23 cellular contexts compared by ENCODE assay signal in the genomic region with DNA sequence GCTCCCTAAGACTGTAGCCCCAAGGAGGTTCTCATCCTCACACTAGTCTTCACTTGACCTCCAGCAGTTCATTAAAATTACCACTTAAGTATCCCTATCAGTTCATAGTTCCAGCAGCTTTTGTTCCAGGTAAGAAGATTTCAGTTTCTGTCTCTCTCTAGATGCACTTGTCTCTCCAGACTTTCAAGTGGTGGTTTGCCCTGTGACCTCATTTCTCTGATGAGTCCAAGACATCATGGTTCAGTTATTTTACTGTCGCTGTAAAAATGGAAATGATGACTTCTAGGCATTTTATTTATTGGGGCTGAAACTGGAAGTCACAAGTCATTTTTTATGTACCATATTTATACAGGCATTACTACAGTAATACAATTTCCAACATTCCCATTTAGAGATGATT. TPM values are rescaled to one million over a fixed set of nuclear protein-coding genes. Genes with fewer than 3 reads are reported as not detected.
"Had no signal": no experiment of that assay in that cellular context is flagged by ENCODE, and none has a peak within 500 bp of the region (broad histone marks: within the 10 kb centered on the region; RNA-seq: fewer than 3 reads in every experiment).

No MANE protein-coding gene starts in this region.

- H3K4me2 ChIP-seq: PC-9 had no signal

- H3K9me3 Mint-ChIP-seq: activated B cell treated with CpG ODN at 0.5 μM for 24 hours; activated CD4-positive, alpha-beta T cell treated with anti-CD3 and anti-CD28 coated beads, Interleukin-2, amount 10 ng/mL, durations not matched to agents 24 days and 14 days; activated naive CD4-positive, alpha-beta T cell treated with anti-CD3 and anti-CD28 coated beads for 36 hours had no signal

- H3K4me3 Mint-ChIP-seq: activated B cell treated with CpG ODN at 0.5 μM for 24 hours; activated CD4-positive, alpha-beta T cell treated with anti-CD3 and anti-CD28 coated beads, Interleukin-2, amount 10 ng/mL, durations not matched to agents 24 days and 14 days; activated CD8-positive, alpha-beta memory T cell treated with anti-CD3 and anti-CD28 coated beads, Interleukin-2, amount 10 ng/mL, durations not matched to agents 7 days and 5 days; activated naive CD4-positive, alpha-beta T cell treated with anti-CD3 and anti-CD28 coated beads for 36 hours; activated naive CD8-positive, alpha-beta T cell; activated T-cell treated with anti-CD3 and anti-CD28 coated beads, Interleukin-2, amount 50 U/mL, for 24 hours; activated T-helper 17 cell treated with anti-CD3 and anti-CD28 coated beads, Interleukin-2, amount 50 U/mL, for 72 hours; T-cell had no signal

- H3K27ac Mint-ChIP-seq: activated B cell treated with CpG ODN at 0.5 μM for 24 hours; activated CD4-positive, alpha-beta T cell treated with anti-CD3 and anti-CD28 coated beads, Interleukin-2, amount 10 ng/mL, durations not matched to agents 24 days and 14 days; activated CD8-positive, alpha-beta memory T cell treated with anti-CD3 and anti-CD28 coated beads, Interleukin-2, amount 10 ng/mL, durations not matched to agents 7 days and 5 days; activated naive CD4-positive, alpha-beta T cell treated with anti-CD3 and anti-CD28 coated beads for 36 hours; activated naive CD8-positive, alpha-beta T cell; activated T-cell treated with anti-CD3 and anti-CD28 coated beads, Interleukin-2, amount 50 U/mL, for 24 hours; activated T-helper 17 cell treated with anti-CD3 and anti-CD28 coated beads, Interleukin-2, amount 50 U/mL, for 72 hours; T-cell had no signal

- H3K27ac ChIP-seq: brain microvascular endothelial cell, cardiac muscle cell, PC-9 had no signal

- H3K36me3 ChIP-seq: brain microvascular endothelial cell, cardiac muscle cell had no signal

- H3K27me3 Mint-ChIP-seq: activated B cell treated with CpG ODN at 0.5 μM for 24 hours; activated CD4-positive, alpha-beta T cell treated with anti-CD3 and anti-CD28 coated beads, Interleukin-2, amount 10 ng/mL, durations not matched to agents 24 days and 14 days; activated CD8-positive, alpha-beta memory T cell treated with anti-CD3 and anti-CD28 coated beads, Interleukin-2, amount 10 ng/mL, durations not matched to agents 7 days and 5 days; activated naive CD8-positive, alpha-beta T cell; activated T-cell treated with anti-CD3 and anti-CD28 coated beads, Interleukin-2, amount 50 U/mL, for 24 hours; activated T-helper 17 cell treated with anti-CD3 and anti-CD28 coated beads, Interleukin-2, amount 50 U/mL, for 72 hours; T-cell had no signal

- DNase-seq: activated B cell treated with CpG ODN at 0.5 μM for 24 hours; activated CD4-positive, alpha-beta T cell treated with anti-CD3 and anti-CD28 coated beads for 1 hour; activated CD4-positive, alpha-beta T cell treated with anti-CD3 and anti-CD28 coated beads, Interleukin-2, amount 10 ng/mL, durations not matched to agents 24 days and 14 days; activated CD4-positive, alpha-beta T cell treated with anti-CD3 and anti-CD28 coated beads, Interleukin-2, amount 50 U/mL, for 48 hours; activated CD8-positive, alpha-beta memory T cell treated with anti-CD3 and anti-CD28 coated beads, Interleukin-2, amount 10 ng/mL, durations not matched to agents 7 days and 5 days; activated gamma-delta T cell; activated naive CD4-positive, alpha-beta T cell treated with anti-CD3 and anti-CD28 coated beads for 36 hours; activated T-cell treated with anti-CD3 and anti-CD28 coated beads, Interleukin-2, amount 50 U/mL, for 24 hours; brain microvascular endothelial cell; NCI-H1048; NCI-H146; NCI-H187 treated with DMSO at 0.1 percent for 48 hours; NCI-H2081 treated with DMSO at 0.1 percent for 48 hours; NCI-H446; NCI-H524; PC-9; SIG-M5; T-cell; T-helper 2 cell; T1000 had no signal

- ATAC-seq: activated CD8-positive, alpha-beta memory T cell treated with anti-CD3 and anti-CD28 coated beads, Interleukin-2, amount 10 ng/mL, durations not matched to agents 7 days and 5 days; activated T-helper 17 cell treated with anti-CD3 and anti-CD28 coated beads, Interleukin-2, amount 50 U/mL, for 72 hours; T-cell had no signal

- H3K4me3 ChIP-seq: cardiac muscle cell, PC-9 had no signal

- H3K36me3 Mint-ChIP-seq: activated CD8-positive, alpha-beta memory T cell treated with anti-CD3 and anti-CD28 coated beads, Interleukin-2, amount 10 ng/mL, durations not matched to agents 7 days and 5 days; activated naive CD8-positive, alpha-beta T cell; T-cell had no signal

- H3K27me3 ChIP-seq: brain microvascular endothelial cell, cardiac muscle cell had no signal

- H3K4me1 Mint-ChIP-seq: activated B cell treated with CpG ODN at 0.5 μM for 24 hours; activated CD8-positive, alpha-beta memory T cell treated with anti-CD3 and anti-CD28 coated beads, Interleukin-2, amount 10 ng/mL, durations not matched to agents 7 days and 5 days; activated T-helper 17 cell treated with anti-CD3 and anti-CD28 coated beads, Interleukin-2, amount 50 U/mL, for 72 hours; T-cell had no signal

- H2AFZ ChIP-seq: PC-9 had no signal

RNA-seq across cellular contexts. Expression of gene RGS18, which starts 17.9 kb away (rescaled TPM):
- total RNA-seq: activated B cell treated with CpG ODN at 0.5 μM for 24 hours; activated naive CD4-positive, alpha-beta T cell treated with anti-CD3 and anti-CD28 coated beads for 36 hours; cardiac muscle cell; PC-9 had no signal
- polyA plus RNA-seq: cardiac muscle cell had no signal
